In genomic region chr11:65454311-65454695, GRCh38 we compare ENCODE assay signal across 1 cellular context.
TF ChIP-seq lines count a peak whose summit lies in the region.

No MANE protein-coding gene starts in this region.

TF ChIP-seq in GM12878, 131 proteins besides CTCF, POLR2A, EP300 and RAD21 (continued from another document):
- TF ChIP-seq, protein P1, sequence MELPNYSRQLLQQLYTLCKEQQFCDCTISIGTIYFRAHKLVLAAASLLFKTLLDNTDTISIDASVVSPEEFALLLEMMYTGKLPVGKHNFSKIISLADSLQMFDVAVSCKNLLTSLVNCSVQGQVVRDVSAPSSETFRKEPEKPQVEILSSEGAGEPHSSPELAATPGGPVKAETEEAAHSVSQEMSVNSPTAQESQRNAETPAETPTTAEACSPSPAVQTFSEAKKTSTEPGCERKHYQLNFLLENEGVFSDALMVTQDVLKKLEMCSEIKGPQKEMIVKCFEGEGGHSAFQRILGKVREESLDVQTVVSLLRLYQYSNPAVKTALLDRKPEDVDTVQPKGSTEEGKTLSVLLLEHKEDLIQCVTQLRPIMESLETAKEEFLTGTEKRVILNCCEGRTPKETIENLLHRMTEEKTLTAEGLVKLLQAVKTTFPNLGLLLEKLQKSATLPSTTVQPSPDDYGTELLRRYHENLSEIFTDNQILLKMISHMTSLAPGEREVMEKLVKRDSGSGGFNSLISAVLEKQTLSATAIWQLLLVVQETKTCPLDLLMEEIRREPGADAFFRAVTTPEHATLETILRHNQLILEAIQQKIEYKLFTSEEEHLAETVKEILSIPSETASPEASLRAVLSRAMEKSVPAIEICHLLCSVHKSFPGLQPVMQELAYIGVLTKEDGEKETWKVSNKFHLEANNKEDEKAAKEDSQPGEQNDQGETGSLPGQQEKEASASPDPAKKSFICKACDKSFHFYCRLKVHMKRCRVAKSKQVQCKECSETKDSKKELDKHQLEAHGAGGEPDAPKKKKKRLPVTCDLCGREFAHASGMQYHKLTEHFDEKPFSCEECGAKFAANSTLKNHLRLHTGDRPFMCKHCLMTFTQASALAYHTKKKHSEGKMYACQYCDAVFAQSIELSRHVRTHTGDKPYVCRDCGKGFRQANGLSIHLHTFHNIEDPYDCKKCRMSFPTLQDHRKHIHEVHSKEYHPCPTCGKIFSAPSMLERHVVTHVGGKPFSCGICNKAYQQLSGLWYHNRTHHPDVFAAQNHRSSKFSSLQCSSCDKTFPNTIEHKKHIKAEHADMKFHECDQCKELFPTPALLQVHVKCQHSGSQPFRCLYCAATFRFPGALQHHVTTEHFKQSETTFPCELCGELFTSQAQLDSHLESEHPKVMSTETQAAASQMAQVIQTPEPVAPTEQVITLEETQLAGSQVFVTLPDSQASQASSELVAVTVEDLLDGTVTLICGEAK (IDR thresholded peaks at IDR 0.05; ENCODE audit: borderline replicate concordance) = no peak
- TF ChIP-seq MXI1 (IDR thresholded peaks at IDR 0.05; ENCODE audit: low read depth, low read length) (no peak), RCOR1 (conservative IDR thresholded peaks at IDR 0.05; ENCODE audit: low read depth, low read length) (no peak), IRF3 (IDR thresholded peaks at IDR 0.05) (no peak), ATF7 (IDR thresholded peaks at IDR 0.05; ENCODE audit: low read depth) (no peak), GATAD2B (conservative IDR thresholded peaks at IDR 0.05; ENCODE audit: low read depth) (no peak), DPF2 (IDR thresholded peaks at IDR 0.05) (no peak), NR2C2 (IDR thresholded peaks at IDR 0.05; ENCODE audit: borderline replicate concordance, control insufficient read depth, insufficient read length, low read depth) (no peak), E2F4 (IDR thresholded peaks at IDR 0.05; ENCODE audit: low read depth, low read length) (no peak), IKZF2 (IDR thresholded peaks at IDR 0.05) (no peak), RAD51 (IDR thresholded peaks at IDR 0.05) (no peak), SUPT20H (IDR thresholded peaks at IDR 0.05; ENCODE audit: borderline replicate concordance, control insufficient read depth, low read depth, low read length) (no peak), BACH1 (IDR thresholded peaks at IDR 0.05; ENCODE audit: borderline replicate concordance) (no peak), NFXL1 (IDR thresholded peaks at IDR 0.05; ENCODE audit: borderline replicate concordance) (no peak), PAX8 (IDR thresholded peaks at IDR 0.05) (no peak), MEF2B (IDR thresholded peaks at IDR 0.05; ENCODE audit: partially characterized antibody, poor library complexity, severe bottlenecking) (no peak)
- TF ChIP-seq, protein P2, sequence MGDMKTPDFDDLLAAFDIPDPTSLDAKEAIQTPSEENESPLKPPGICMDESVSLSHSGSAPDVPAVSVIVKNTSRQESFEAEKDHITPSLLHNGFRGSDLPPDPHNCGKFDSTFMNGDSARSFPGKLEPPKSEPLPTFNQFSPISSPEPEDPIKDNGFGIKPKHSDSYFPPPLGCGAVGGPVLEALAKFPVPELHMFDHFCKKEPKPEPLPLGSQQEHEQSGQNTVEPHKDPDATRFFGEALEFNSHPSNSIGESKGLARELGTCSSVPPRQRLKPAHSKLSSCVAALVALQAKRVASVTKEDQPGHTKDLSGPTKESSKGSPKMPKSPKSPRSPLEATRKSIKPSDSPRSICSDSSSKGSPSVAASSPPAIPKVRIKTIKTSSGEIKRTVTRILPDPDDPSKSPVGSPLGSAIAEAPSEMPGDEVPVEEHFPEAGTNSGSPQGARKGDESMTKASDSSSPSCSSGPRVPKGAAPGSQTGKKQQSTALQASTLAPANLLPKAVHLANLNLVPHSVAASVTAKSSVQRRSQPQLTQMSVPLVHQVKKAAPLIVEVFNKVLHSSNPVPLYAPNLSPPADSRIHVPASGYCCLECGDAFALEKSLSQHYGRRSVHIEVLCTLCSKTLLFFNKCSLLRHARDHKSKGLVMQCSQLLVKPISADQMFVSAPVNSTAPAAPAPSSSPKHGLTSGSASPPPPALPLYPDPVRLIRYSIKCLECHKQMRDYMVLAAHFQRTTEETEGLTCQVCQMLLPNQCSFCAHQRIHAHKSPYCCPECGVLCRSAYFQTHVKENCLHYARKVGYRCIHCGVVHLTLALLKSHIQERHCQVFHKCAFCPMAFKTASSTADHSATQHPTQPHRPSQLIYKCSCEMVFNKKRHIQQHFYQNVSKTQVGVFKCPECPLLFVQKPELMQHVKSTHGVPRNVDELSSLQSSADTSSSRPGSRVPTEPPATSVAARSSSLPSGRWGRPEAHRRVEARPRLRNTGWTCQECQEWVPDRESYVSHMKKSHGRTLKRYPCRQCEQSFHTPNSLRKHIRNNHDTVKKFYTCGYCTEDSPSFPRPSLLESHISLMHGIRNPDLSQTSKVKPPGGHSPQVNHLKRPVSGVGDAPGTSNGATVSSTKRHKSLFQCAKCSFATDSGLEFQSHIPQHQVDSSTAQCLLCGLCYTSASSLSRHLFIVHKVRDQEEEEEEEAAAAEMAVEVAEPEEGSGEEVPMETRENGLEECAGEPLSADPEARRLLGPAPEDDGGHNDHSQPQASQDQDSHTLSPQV (IDR thresholded peaks at IDR 0.05) = no peak
- TF ChIP-seq, protein P3, sequence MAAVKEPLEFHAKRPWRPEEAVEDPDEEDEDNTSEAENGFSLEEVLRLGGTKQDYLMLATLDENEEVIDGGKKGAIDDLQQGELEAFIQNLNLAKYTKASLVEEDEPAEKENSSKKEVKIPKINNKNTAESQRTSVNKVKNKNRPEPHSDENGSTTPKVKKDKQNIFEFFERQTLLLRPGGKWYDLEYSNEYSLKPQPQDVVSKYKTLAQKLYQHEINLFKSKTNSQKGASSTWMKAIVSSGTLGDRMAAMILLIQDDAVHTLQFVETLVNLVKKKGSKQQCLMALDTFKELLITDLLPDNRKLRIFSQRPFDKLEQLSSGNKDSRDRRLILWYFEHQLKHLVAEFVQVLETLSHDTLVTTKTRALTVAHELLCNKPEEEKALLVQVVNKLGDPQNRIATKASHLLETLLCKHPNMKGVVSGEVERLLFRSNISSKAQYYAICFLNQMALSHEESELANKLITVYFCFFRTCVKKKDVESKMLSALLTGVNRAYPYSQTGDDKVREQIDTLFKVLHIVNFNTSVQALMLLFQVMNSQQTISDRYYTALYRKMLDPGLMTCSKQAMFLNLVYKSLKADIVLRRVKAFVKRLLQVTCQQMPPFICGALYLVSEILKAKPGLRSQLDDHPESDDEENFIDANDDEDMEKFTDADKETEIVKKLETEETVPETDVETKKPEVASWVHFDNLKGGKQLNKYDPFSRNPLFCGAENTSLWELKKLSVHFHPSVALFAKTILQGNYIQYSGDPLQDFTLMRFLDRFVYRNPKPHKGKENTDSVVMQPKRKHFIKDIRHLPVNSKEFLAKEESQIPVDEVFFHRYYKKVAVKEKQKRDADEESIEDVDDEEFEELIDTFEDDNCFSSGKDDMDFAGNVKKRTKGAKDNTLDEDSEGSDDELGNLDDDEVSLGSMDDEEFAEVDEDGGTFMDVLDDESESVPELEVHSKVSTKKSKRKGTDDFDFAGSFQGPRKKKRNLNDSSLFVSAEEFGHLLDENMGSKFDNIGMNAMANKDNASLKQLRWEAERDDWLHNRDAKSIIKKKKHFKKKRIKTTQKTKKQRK (IDR thresholded peaks at IDR 0.05; ENCODE audit: low read depth, low read length) = no peak
- TF ChIP-seq, protein P4, sequence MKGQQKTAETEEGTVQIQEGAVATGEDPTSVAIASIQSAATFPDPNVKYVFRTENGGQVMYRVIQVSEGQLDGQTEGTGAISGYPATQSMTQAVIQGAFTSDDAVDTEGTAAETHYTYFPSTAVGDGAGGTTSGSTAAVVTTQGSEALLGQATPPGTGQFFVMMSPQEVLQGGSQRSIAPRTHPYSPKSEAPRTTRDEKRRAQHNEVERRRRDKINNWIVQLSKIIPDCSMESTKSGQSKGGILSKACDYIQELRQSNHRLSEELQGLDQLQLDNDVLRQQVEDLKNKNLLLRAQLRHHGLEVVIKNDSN (IDR thresholded peaks at IDR 0.05; ENCODE audit: borderline replicate concordance, extremely low read length, insufficient read depth, low read depth, low read length) = no peak
